Comparison of ENCODE assay signal across 24 cellular contexts in genomic region chr2:181857471-181857870, GRCh38. TPM values are rescaled to one million over a fixed set of nuclear protein-coding genes. Genes with fewer than 3 reads are reported as not detected.
DNase-seq lines count a peak whose midpoint lies in the region; ATAC-seq and TF ChIP-seq lines count a peak whose summit lies in the region.
"Had no signal": no experiment of that assay in that cellular context is flagged by ENCODE, and none has a peak within 500 bp of the region (broad histone marks: within the 10 kb centered on the region; RNA-seq: fewer than 3 reads in every experiment).

No MANE protein-coding gene starts in this region.

- POLR2A ChIA-PET in PC-3 (lab: Charles Lee; ENCODE audit: unreplicated experiment): interaction anchor here (0.6 kb wide), 1 partner anchor 35 kb away, joined by 3 read pairs; no protein-coding TSS in a partner anchor

- WGBS in sigmoid colon, 2 donors: 56 to 80% methylated on average over 1 of the region's 1 CpG

- CTCF ChIA-PET in PC-3 (lab: Charles Lee): interaction anchor here (0.6 kb wide), 1 partner anchor 220 kb away, joined by 3 read pairs; no protein-coding TSS in a partner anchor

- H3K4me1 ChIP-seq in PC-3 (ENCODE audit: insufficient read depth, low read length) (peaks cover 19% of the 10 kb centered on the region), sigmoid colon (no peaks in the 10 kb centered on the region)

- no TSS peak for BruUV-seq in PC-3 (replicated peaks; lab: Mats Ljungman, UMichigan)

- TF ChIP-seq POLR2A in sigmoid colon (IDR thresholded peaks at IDR 0.05): no peak

- peak overlapping the region; percentile 15 for H3K4me2 ChIP-seq in PC-3 (ENCODE audit: low read length)

- H3K27ac ChIP-seq in PC-3 (ENCODE audit: low read length) (peak overlapping the region; percentile 64), epithelial cell of prostate (peak overlapping the region; percentile 75), sigmoid colon (no peak overlapping the region)
- H3K27ac ChIP-seq: transverse colon had no signal

- H3K4me3 ChIP-seq in PC-3 (ENCODE audit: low read length) (no peak overlapping the region), skeletal muscle cell (ENCODE audit: low read depth, low read length) (no peak overlapping the region), sigmoid colon (no peak overlapping the region)
- H3K4me3 ChIP-seq: MG63, transverse colon had no signal

- H3K27me3 ChIP-seq in PC-3 (ENCODE audit: low read length): no peaks in the 10 kb centered on the region
- no peaks in the 10 kb centered on the region for H3K27me3 ChIP-seq in sigmoid colon
- H3K27me3 ChIP-seq: MG63, transverse colon had no signal

- H3K9me3 ChIP-seq in PC-3 (ENCODE audit: low read length) (no peaks in the 10 kb centered on the region), sigmoid colon (no peaks in the 10 kb centered on the region)
- H3K9me3 ChIP-seq: MG63, transverse colon had no signal

- ATAC-seq in PC-3 (peak; percentile 91), HG03025 (IDR thresholded peaks at IDR 0.05; ENCODE audit: low FRiP score, unreplicated experiment) (no peak)
- ATAC-seq: SK-N-SH treated with all-trans-retinoic acid at 6 μM for 48 hours; stimulated activated naive CD8-positive, alpha-beta T cell treated with anti-CD3 and anti-CD28 coated beads, Interleukin-15, amount 100 ng/mL, for 72 hours had no signal

- H3K36me3 ChIP-seq in PC-3 (ENCODE audit: low read depth, low read length) (no peaks in the 10 kb centered on the region), sigmoid colon (no peaks in the 10 kb centered on the region)
- H3K36me3 ChIP-seq: MG63, transverse colon had no signal

- peak overlapping the region; percentile 41; the same call in 1 of the 2 replicates for H2AFZ ChIP-seq in PC-3 (ENCODE audit: low read length)

- no peaks in the 10 kb centered on the region for H4K20me1 ChIP-seq in PC-3 (ENCODE audit: low read length)

- H3F3A ChIP-seq in PC-3 (ENCODE audit: low read length, unreplicated experiment): no peaks in the 10 kb centered on the region

- TF ChIP-seq EP300 in sigmoid colon (IDR thresholded peaks at IDR 0.05): no peak

- TF ChIP-seq CTCF in PC-3 (conservative IDR thresholded peaks at IDR 0.05; ENCODE audit: low read depth, low read length): no peak
- no peak for TF ChIP-seq CTCF in sigmoid colon (IDR thresholded peaks at IDR 0.05)

- peak overlapping the region; percentile 24; the same call in 1 of the 2 replicates for H3K9ac ChIP-seq in PC-3 (ENCODE audit: low read length)

- H3K79me2 ChIP-seq in PC-3 (ENCODE audit: low read length): no peaks in the 10 kb centered on the region

- no peaks in the 10 kb centered on the region for H3K9me2 ChIP-seq in PC-3 (replicated peaks; ENCODE audit: low read length)

- intact Hi-C loops in PC-3 (cut with micrococcal nuclease) (no loop called here), sigmoid colon (cut with DNase I) (no loop called here)

- DNase-seq in HCEC 1CT (peak; percentile 60), PC-3 (peak; percentile 83), epithelial cell of prostate (ENCODE audit: low read depth, low spot score) (peak; percentile 87), skeletal muscle cell (ENCODE audit: low read depth) (peak; percentile 5), sigmoid colon (no peak), NCI-H446 (lab: John Stamatoyannopoulos, UW) (no peak)
- DNase-seq in activated CD4-positive, alpha-beta T cell treated with anti-CD3 and anti-CD28 coated beads, Interleukin-2, amount 50 U/mL, for 48 hours: no peak
- DNase-seq: activated B cell treated with CpG ODN at 0.5 μM for 24 hours; activated CD4-positive, alpha-beta memory T cell treated with anti-CD3 and anti-CD28 coated beads, Interleukin-2, amount 10 ng/mL, durations not matched to agents 7 days and 5 days; amniotic stem cell; CD4-positive, alpha-beta memory T cell; central memory CD4-positive, alpha-beta T cell; DMS 273 treated with DMSO at 0.1 percent for 48 hours; hypothalamus; kidney; MG63; NCI-H1436; NCI-H2107; NCI-H526 treated with DMSO at 0.1 percent for 48 hours; nucleus accumbens; stimulated activated naive CD8-positive, alpha-beta T cell treated with anti-CD3 and anti-CD28 coated beads, Interleukin-15, amount 100 ng/mL, for 72 hours; transverse colon had no signal

RNA-seq across cellular contexts. Expression of gene ITPRID2, which starts 34.1 kb away (rescaled TPM):
- total RNA-seq in PC-3 (2014; rRNA removed): 113 and 145 TPM in 2 replicates
- 100 to 1,000 TPM in 1 of 4 donors, 10 to 100 TPM in 3; 70.9 to 129 (median 81.2) TPM for total RNA-seq in sigmoid colon
- 100 to 1,000 TPM in 2 of 3 donors, 10 to 100 TPM in 1; 75.7 to 135 (median 116) TPM for polyA plus RNA-seq in sigmoid colon

Comparison
In these comparisons a context has a peak if more than half of its experiments do, and no peak if none do; other contexts are left out.
1. DNase-seq: peak in HCEC 1CT (single experiment), PC-3 (single experiment), epithelial cell of prostate (single experiment) and skeletal muscle cell (single experiment); none in sigmoid colon (single experiment), NCI-H446 (0 of 2) and activated CD4-positive, alpha-beta T cell treated with anti-CD3 and anti-CD28 coated beads, Interleukin-2, amount 50 U/mL, for 48 hours (0 of 2).
2. H3K27ac ChIP-seq: peak in PC-3 (single experiment) and epithelial cell of prostate (single experiment); none in sigmoid colon (0 of 4).